Comparison of ENCODE assay signal across 1 cellular context in genomic region chr4:39365360-39365759, GRCh38.
A peak's percentile ranks its signal among the peaks of the same experiment; 100 is the strongest.
TF ChIP-seq lines count a peak whose summit lies in the region.

No MANE protein-coding gene starts in this region.

TF ChIP-seq in H1, 55 proteins besides CTCF, POLR2A, EP300 and RAD21:
- TF ChIP-seq CBX5 (IDR thresholded peaks at IDR 0.05; ENCODE audit: low read depth, low read length) (no peak), SIN3A (conservative IDR thresholded peaks at IDR 0.05 in 1 of 2, IDR thresholded peaks at IDR 0.05 in 1 of 2; ENCODE audit: low read depth in 1 of 2, low read length in 2 of 2) (0 out of 4 replicates have a peak, but pooled peaks of 1 of the 2 experiments have one; percentile 22)
